ENCODE assay signal across 8 cellular contexts in the genomic region with DNA sequence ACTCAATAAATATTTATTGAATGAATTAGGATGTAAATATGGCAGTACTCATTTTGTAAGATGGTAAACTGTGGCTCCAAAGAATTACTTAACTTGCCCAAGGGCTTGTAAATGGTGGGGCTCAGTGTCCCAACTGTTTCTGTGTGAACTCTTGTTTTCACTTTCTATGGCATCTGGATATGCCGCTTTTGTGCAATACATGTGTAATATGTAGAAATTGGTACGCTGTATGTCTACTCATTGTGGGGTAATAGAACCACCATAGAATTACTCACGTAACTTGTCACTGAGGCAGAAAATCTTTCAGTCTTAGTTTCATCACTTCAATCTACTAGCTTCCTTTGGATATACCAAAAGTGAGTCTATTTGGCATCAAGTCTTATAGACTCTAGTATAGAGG. TPM values are rescaled to one million over a fixed set of nuclear protein-coding genes. Genes with fewer than 3 reads are reported as not detected.
A peak's percentile ranks its signal among the peaks of the same experiment; 100 is the strongest.
DNase-seq lines count a peak whose midpoint lies in the region; ATAC-seq, FAIRE-seq and TF ChIP-seq lines count a peak whose summit lies in the region.

No MANE protein-coding gene starts in this region.

- CTCF ChIA-PET in BJ (lab: Yijun Ruan, JAX) = no interaction called here

- in situ Hi-C loops in astrocyte of the cerebellum (cut with HindIII; ENCODE audit: low sequenced_read_pairs) = no loop called here

- H3K4me3 ChIP-seq in BJ (ENCODE audit: low read depth, low read length) = peak overlapping the region; percentile 97
- H3K4me3 ChIP-seq in LNCaP clone FGC (ENCODE audit: low read depth, low read length) = peak overlapping the region; percentile 79
- peak overlapping the region; percentile 96 for H3K4me3 ChIP-seq in astrocyte of the cerebellum (ENCODE audit: low read depth, low read length)
- peak overlapping the region; percentile 94 to 96 for H3K4me3 ChIP-seq in mucosa of rectum (ENCODE audit: low read length in 2 of 2)

- TF ChIP-seq CTCF in BJ (IDR thresholded peaks at IDR 0.05; ENCODE audit: insufficient read depth, low read depth, low read length) (no peak), LNCaP clone FGC (IDR thresholded peaks at IDR 0.05; ENCODE audit: control insufficient read depth, extremely low read depth, insufficient read depth) (no peak), astrocyte of the cerebellum (IDR thresholded peaks at IDR 0.05; ENCODE audit: low read depth, low read length, missing control alignments) (no peak)

- H3K36me3 ChIP-seq in BJ (ENCODE audit: control insufficient read depth, insufficient read depth, low read length) = peaks cover 6% of the 10 kb centered on the region
- H3K36me3 ChIP-seq in mucosa of rectum (ENCODE audit: control insufficient read depth in 2 of 2, insufficient read depth in 2 of 2, low read length in 2 of 2) = peaks cover 26 to 29% of the 10 kb centered on the region in 2 donors

- POLR2A ChIA-PET in BJ (lab: Charles Lee) = no interaction called here

- peaks cover 0 to 2% of the 10 kb centered on the region in 2 donors for H3K4me1 ChIP-seq in mucosa of rectum (ENCODE audit: control insufficient read depth in 2 of 2, insufficient read depth in 2 of 2, low read length in 2 of 2)

- no peak for DNase-seq in BJ (ENCODE audit: low read depth)
- no peak for DNase-seq in LNCaP clone FGC (ENCODE audit: low read depth)
- DNase-seq in astrocyte of the cerebellum (ENCODE audit: low read depth) = no peak
- no peak for DNase-seq in HTR-8/SVneo (ENCODE audit: insufficient read length, low spot score)
- DNase-seq in inferior parietal cortex (ENCODE audit: extremely low spot score) = no peak
- no peak for DNase-seq in NCI-H2029 treated with DMSO at 0.1 percent for 48 hours (lab: John Stamatoyannopoulos, UW)

- peak overlapping the region in 1 of 2 donors; percentile 89 for H3K9ac ChIP-seq in mucosa of rectum (ENCODE audit: low read depth in 1 of 2, low read length in 2 of 2)

- no peak overlapping the region for H3K27ac ChIP-seq in mucosa of rectum (ENCODE audit: low read depth in 2 of 2, low read length in 2 of 2)

- H3K9me3 ChIP-seq in mucosa of rectum (ENCODE audit: control insufficient read depth in 2 of 2, low read length in 2 of 2) = no peaks in the 10 kb centered on the region

- no peak for ATAC-seq in GM18873 (IDR thresholded peaks at IDR 0.05; ENCODE audit: low FRiP score, unreplicated experiment)

- H3K27me3 ChIP-seq in BJ (ENCODE audit: control insufficient read depth, insufficient read depth, low read length) = no peaks in the 10 kb centered on the region
- no peaks in the 10 kb centered on the region for H3K27me3 ChIP-seq in mucosa of rectum (ENCODE audit: control insufficient read depth in 2 of 2, insufficient read depth in 2 of 2, low read length in 2 of 2)

- FAIRE-seq in HTR-8/SVneo (lab: Jason Lieb, UNC) = no peak

RNA-seq across cellular contexts. Expression of a gene that starts 1.0 kb away (rescaled TPM):
- polyA plus RNA-seq in BJ (2011; rRNA removed) = 20.5 and 25.5 TPM in 2 replicates
- 12.9 and 16.6 TPM in 2 replicates for polyA minus RNA-seq in BJ (2011; rRNA and poly(A)+ RNA removed)

RNA-seq across cellular contexts. Expression of a gene that starts 28.6 kb away (rescaled TPM):
- polyA plus RNA-seq in BJ (2011; rRNA removed) = 30.5 and 69.2 TPM in 2 replicates
- polyA minus RNA-seq in BJ (2011; rRNA and poly(A)+ RNA removed) = 8.9 and 13.8 TPM in 2 replicates

RNA-seq across cellular contexts. Expression of a gene that starts 40.0 kb away (rescaled TPM):
- polyA plus RNA-seq in BJ (2011; rRNA removed) = 17.2 and 18.7 TPM in 2 replicates
- 12.9 and 27.8 TPM in 2 replicates for polyA minus RNA-seq in BJ (2011; rRNA and poly(A)+ RNA removed)

RNA-seq across cellular contexts. Expression of a gene that starts 41.6 kb away (rescaled TPM):
- 15.1 and 16.4 TPM in 2 replicates for polyA plus RNA-seq in BJ (2011; rRNA removed)
- 10.4 and 12.8 TPM in 2 replicates for polyA minus RNA-seq in BJ (2011; rRNA and poly(A)+ RNA removed)

RNA-seq across cellular contexts. Expression of a gene that starts 49.7 kb away (rescaled TPM):
- polyA plus RNA-seq in BJ (2011; rRNA removed) = 9.4 and 17.1 TPM in 2 replicates
- 1.5 and 1.9 TPM in 2 replicates for polyA minus RNA-seq in BJ (2011; rRNA and poly(A)+ RNA removed)
